ENCODE assay signal across 1 cellular context in genomic region chr12:56880416-56881035, GRCh38.
TF ChIP-seq lines count a peak whose summit lies in the region.

No MANE protein-coding gene starts in this region.

TF ChIP-seq in IMR-90, 13 proteins besides CTCF, POLR2A, EP300 and RAD21 (continued from another document):
- TF ChIP-seq, protein P1, sequence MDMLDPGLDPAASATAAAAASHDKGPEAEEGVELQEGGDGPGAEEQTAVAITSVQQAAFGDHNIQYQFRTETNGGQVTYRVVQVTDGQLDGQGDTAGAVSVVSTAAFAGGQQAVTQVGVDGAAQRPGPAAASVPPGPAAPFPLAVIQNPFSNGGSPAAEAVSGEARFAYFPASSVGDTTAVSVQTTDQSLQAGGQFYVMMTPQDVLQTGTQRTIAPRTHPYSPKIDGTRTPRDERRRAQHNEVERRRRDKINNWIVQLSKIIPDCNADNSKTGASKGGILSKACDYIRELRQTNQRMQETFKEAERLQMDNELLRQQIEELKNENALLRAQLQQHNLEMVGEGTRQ (IDR thresholded peaks at IDR 0.05; ENCODE audit: low read depth, low read length), result no peak
- TF ChIP-seq RFX5 (IDR thresholded peaks at IDR 0.05; ENCODE audit: low read depth, low read length) (no peak), BHLHE40 (IDR thresholded peaks at IDR 0.05; ENCODE audit: low read depth, low read length) (no peak), NFE2L2 (IDR thresholded peaks at IDR 0.05; ENCODE audit: low read depth, low read length) (no peak), RCOR1 (IDR thresholded peaks at IDR 0.05; ENCODE audit: insufficient replicate concordance, low read length) (no peak), CHD1 (IDR thresholded peaks at IDR 0.05; ENCODE audit: low read depth, low read length) (no peak), MAZ (IDR thresholded peaks at IDR 0.05; ENCODE audit: borderline replicate concordance, low read depth, low read length) (no peak), SMC3 (IDR thresholded peaks at IDR 0.05; ENCODE audit: low read depth, low read length) (no peak), MXI1 (IDR thresholded peaks at IDR 0.05; ENCODE audit: borderline replicate concordance, low read depth, low read length) (no peak), CEBPB (IDR thresholded peaks at IDR 0.05; ENCODE audit: low read depth, low read length) (no peak), MAFK (IDR thresholded peaks at IDR 0.05; ENCODE audit: low read depth, low read length) (no peak)
- TF ChIP-seq, protein P2, sequence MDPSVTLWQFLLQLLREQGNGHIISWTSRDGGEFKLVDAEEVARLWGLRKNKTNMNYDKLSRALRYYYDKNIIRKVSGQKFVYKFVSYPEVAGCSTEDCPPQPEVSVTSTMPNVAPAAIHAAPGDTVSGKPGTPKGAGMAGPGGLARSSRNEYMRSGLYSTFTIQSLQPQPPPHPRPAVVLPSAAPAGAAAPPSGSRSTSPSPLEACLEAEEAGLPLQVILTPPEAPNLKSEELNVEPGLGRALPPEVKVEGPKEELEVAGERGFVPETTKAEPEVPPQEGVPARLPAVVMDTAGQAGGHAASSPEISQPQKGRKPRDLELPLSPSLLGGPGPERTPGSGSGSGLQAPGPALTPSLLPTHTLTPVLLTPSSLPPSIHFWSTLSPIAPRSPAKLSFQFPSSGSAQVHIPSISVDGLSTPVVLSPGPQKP (IDR thresholded peaks at IDR 0.05; ENCODE audit: borderline replicate concordance, low read depth, low read length), result no peak
TF ChIP-seq in IMR-90: peak in this region for 0.
